In genomic region chr18:57631697-57632096, GRCh38 we compare ENCODE assay signal across 12 cellular contexts. TPM values are rescaled to one million over a fixed set of nuclear protein-coding genes. Genes with fewer than 3 reads are reported as not detected.
A peak's percentile ranks its signal among the peaks of the same experiment; 100 is the strongest.
DNase-seq lines count a peak whose midpoint lies in the region; ATAC-seq, FAIRE-seq and TF ChIP-seq lines count a peak whose summit lies in the region.
"Had no signal": no experiment of that assay in that cellular context is flagged by ENCODE, and none has a peak within 500 bp of the region (broad histone marks: within the 10 kb centered on the region; RNA-seq: fewer than 3 reads in every experiment).

No MANE protein-coding gene starts in this region.

- H2AFZ ChIP-seq in GM12878 (ENCODE audit: control insufficient read depth, low read depth, low read length), result no peak overlapping the region; the same call in 1 of the 2 replicates

- in situ Hi-C loops in GM12878 (cut with MboI), result loop anchor here (25.0 kb wide), 1 partner anchor 206 kb away; no protein-coding TSS in a partner anchor

- POLR2A ChIA-PET in HEK293 (lab: Yijun Ruan, JAX) (no interaction called here), GM12878 (lab: Charles Lee) (interaction anchor here (0.6 to 1.3 kb wide), 3 partner anchors 9 to 756 kb away, joined by 3 to 7 read pairs (median 4); partner anchors contain the start of gene NARS1)

- WGBS in GM12878 (ENCODE audit: insufficient coverage, insufficient replicate concordance, low lambda C conversion rate, missing lambda C conversion rate), result 79% methylated on average over 2 of the region's 2 CpGs
- WGBS in prostate gland, result 75% methylated on average over 2 of the region's 2 CpGs

- H3K27ac ChIP-seq in HEK293 (ENCODE audit: extremely low read depth, low read depth, low read length), result no peak overlapping the region
- peak overlapping the region; percentile 32; the same call in 1 of the 2 replicates for H3K27ac ChIP-seq in GM12878 (ENCODE audit: control insufficient read depth, insufficient read depth)
- peak overlapping the region; percentile 72 to 75 for H3K27ac ChIP-seq in prostate gland
- H3K27ac ChIP-seq: epithelial cell of prostate had no signal

- no peak for FAIRE-seq in GM12878 (lab: Jason Lieb, UNC)
- FAIRE-seq: HTR-8/SVneo had no signal

- TF ChIP-seq EP300 in GM12878 (IDR thresholded peaks at IDR 0.05; ENCODE audit: borderline replicate concordance in 1 of 2, control insufficient read depth in 1 of 2, low read depth in 2 of 2, low read length in 2 of 2), result no peak

- SMC1A ChIA-PET in GM12878 (lab: Charles Lee; ENCODE audit: uncharacterized antibody, unreplicated experiment), result interaction anchor here (0.8 to 3.1 kb wide), 11 partner anchors 8 to 327 kb away, joined by 3 to 24 read pairs (median 7); partner anchors contain the start of gene NARS1

- no peak overlapping the region for H3K4me3 ChIP-seq in HEK293 (ENCODE audit: low read depth, low read length)
- H3K4me3 ChIP-seq in GM12878, result no peak overlapping the region; the same call in 1 of the 2 replicates
- no peak overlapping the region for H3K4me3 ChIP-seq in prostate gland

- intact Hi-C loops in GM12878 (cut with micrococcal nuclease; ENCODE audit: unreplicated experiment) (loop anchor here (2.0 to 10.0 kb wide), 6 partner anchors 19 to 483 kb away; partner anchors contain the start of gene NEDD4L), prostate gland (cut with DNase I) (loop anchor here (10.0 kb wide), 2 partner anchors 173 to 413 kb away; partner anchors contain the start of genes ATP8B1 and NEDD4L)

- H3K4me1 ChIP-seq in HEK293 (ENCODE audit: control insufficient read depth, insufficient read depth, low read length), result peaks cover 5% of the 10 kb centered on the region
- peaks cover 6% of the 10 kb centered on the region for H3K4me1 ChIP-seq in GM12878 (ENCODE audit: control insufficient read depth, insufficient read depth, low read length)
- H3K4me1 ChIP-seq in prostate gland (replicated peaks), result no peaks in the 10 kb centered on the region

- peak; percentile 37 for DNase-seq in activated CD8-positive, alpha-beta memory T cell treated with anti-CD3 and anti-CD28 coated beads, Interleukin-2, amount 50 U/mL, for 48 hours
- no peak for DNase-seq in activated CD8-positive, alpha-beta memory T cell treated with anti-CD3 and anti-CD28 coated beads, Interleukin-2, amount 50 U/mL, for 4 hours
- no peak for DNase-seq in GM12878 (ENCODE audit: low read depth, low spot score)
- no peak for DNase-seq in prostate gland (ENCODE audit: low spot score)
- DNase-seq in activated gamma-delta T cell treated with Interleukin-2 at 50 U/mL for 16 hours, result no peak
- DNase-seq in foreskin melanocyte, result no peak
- DNase-seq in NCI-H1092 (lab: John Stamatoyannopoulos, UW), result no peak
- DNase-seq: NCI-H774, SW 1271 had no signal

- H3K36me3 ChIP-seq in HEK293 (ENCODE audit: control insufficient read depth in 2 of 2, insufficient read depth in 1 of 2, low read length in 2 of 2) (no peaks in the 10 kb centered on the region), GM12878 (ENCODE audit: control insufficient read depth in 2 of 2, insufficient read depth in 2 of 2, low read length in 1 of 2) (no peaks in the 10 kb centered on the region), prostate gland (no peaks in the 10 kb centered on the region)

- peak overlapping the region; percentile 44 for H3K9ac ChIP-seq in GM12878 (ENCODE audit: control insufficient read depth, insufficient read depth, low read length)

- H3K79me2 ChIP-seq in GM12878 (ENCODE audit: control insufficient read depth, insufficient read depth, low read length), result no peaks in the 10 kb centered on the region; the same call in 1 of the 2 replicates

- H3K27me3 ChIP-seq in GM12878 (replicated peaks in 1 of 2; ENCODE audit: control insufficient read depth in 2 of 2, insufficient read depth in 2 of 2, low read length in 1 of 2) (no peaks in the 10 kb centered on the region), prostate gland (replicated peaks; ENCODE audit: insufficient read depth) (no peaks in the 10 kb centered on the region)

- TF ChIP-seq RAD21 in GM12878 (IDR thresholded peaks at IDR 0.05; ENCODE audit: insufficient read depth, low read depth, low read length), result no peak

- H3K9me3 ChIP-seq in HEK293 (ENCODE audit: control insufficient read depth, insufficient read depth, low read depth, low read length), result no peaks in the 10 kb centered on the region
- H3K9me3 ChIP-seq in GM12878 (replicated peaks; ENCODE audit: control insufficient read depth, insufficient read depth, low read length), result no peaks in the 10 kb centered on the region
- H3K9me3 ChIP-seq in prostate gland, result no peaks in the 10 kb centered on the region

- CTCF ChIA-PET in HEK293 (lab: Yijun Ruan, JAX), result interaction anchor here (0.5 to 1.3 kb wide), 3 partner anchors 8 to 33 kb away, joined by 3 to 7 read pairs (median 3); no protein-coding TSS in a partner anchor
- CTCF ChIA-PET in GM12878 (lab: Yijun Ruan, JAX), result interaction anchor here (1.4 to 3.6 kb wide), 5 partner anchors 12 to 928 kb away, joined by 3 to 15 read pairs (median 11); no protein-coding TSS in a partner anchor

- peak; percentile 5; the same call in 2 of the 3 replicates for ATAC-seq in GM12878

- no peaks in the 10 kb centered on the region for H4K20me1 ChIP-seq in GM12878 (ENCODE audit: control insufficient read depth, insufficient read depth)

- no peak for TF ChIP-seq CTCF in HEK293 (tag by site-specific recombination; IDR thresholded peaks at IDR 0.05)
- no peak for TF ChIP-seq CTCF in GM12878 (IDR thresholded peaks at IDR 0.05 in 2 of 3, conservative IDR thresholded peaks at IDR 0.05 in 1 of 3; ENCODE audit: control insufficient read depth in 2 of 3, extremely low read depth in 1 of 3, insufficient read depth in 1 of 3, low read depth in 3 of 3, low read length in 3 of 3)
- TF ChIP-seq CTCF in prostate gland (IDR thresholded peaks at IDR 0.05), result no peak

- TF ChIP-seq POLR2A in GM12878 (IDR thresholded peaks at IDR 0.05; ENCODE audit: low read depth, low read length) (no peak), prostate gland (IDR thresholded peaks at IDR 0.05) (no peak)

- RAD21 ChIA-PET in GM12878 (lab: Charles Lee; ENCODE audit: unreplicated experiment), result interaction anchor here (1.2 to 2.5 kb wide), 9 partner anchors 10 to 672 kb away, joined by 3 to 14 read pairs (median 6); partner anchors contain the start of genes NARS1 and NEDD4L

- H3K4me2 ChIP-seq in GM12878 (ENCODE audit: control insufficient read depth, insufficient read depth), result peak overlapping the region; percentile 84

- no TSS peak for BruUV-seq in GM12878 (replicated peaks; lab: Mats Ljungman, UMichigan)

TF ChIP-seq in HEK293, 187 proteins besides CTCF, POLR2A, EP300 and RAD21 (continues in another document):
- no peak for TF ChIP-seq ZNF19 (tag by site-specific recombination; IDR thresholded peaks at IDR 0.05; ENCODE audit: low read depth)
- no peak for TF ChIP-seq MZF1 (tag by site-specific recombination; IDR thresholded peaks at IDR 0.05; ENCODE audit: borderline replicate concordance)
- TF ChIP-seq ZNF623 (tag by site-specific recombination; IDR thresholded peaks at IDR 0.05), result 0 out of 2 replicates have a peak, but pooled peaks have one; percentile 15
- no peak for TF ChIP-seq ZBTB21 (tag by site-specific recombination; IDR thresholded peaks at IDR 0.05)
- TF ChIP-seq ZIC2 (tag by site-specific recombination; IDR thresholded peaks at IDR 0.05), result no peak

TF ChIP-seq in GM12878, 131 proteins besides CTCF, POLR2A, EP300 and RAD21 (continues in another document):
- TF ChIP-seq NR2C2 (IDR thresholded peaks at IDR 0.05; ENCODE audit: borderline replicate concordance, control insufficient read depth, insufficient read length, low read depth) (no peak), NR2C1 (IDR thresholded peaks at IDR 0.05) (no peak), TARDBP (IDR thresholded peaks at IDR 0.05; ENCODE audit: borderline replicate concordance) (no peak), RFX5 (IDR thresholded peaks at IDR 0.05; ENCODE audit: low read depth, low read length) (no peak), SMAD5 (IDR thresholded peaks at IDR 0.05; ENCODE audit: low read depth) (no peak)

RNA-seq across cellular contexts. Expression of gene NARS1, which starts 10.1 kb away (rescaled TPM):
- total RNA-seq in GM12878 (2013; cell fraction: nucleolus; rRNA removed), result 144 and 149 TPM in 2 replicates
- total RNA-seq in GM12878 (2014; rRNA removed) (66.5 and 77.5 TPM in 2 replicates), GM12878 (2014; rRNA removed; fragmentation: Illumina TruSeq; extraction: Trizol) (137 and 145 TPM in 2 replicates), GM12878 (2021) (58.0 and 61.0 TPM in 2 replicates), prostate gland (100 to 1,000 TPM; 101 to 152 TPM)
- 47.7 TPM for polyA plus RNA-seq in GM12878 (2011; ENCODE audit: low read depth)
- polyA plus RNA-seq in GM12878 (2011; rRNA removed) (152 and 175 TPM in 2 replicates), GM12878 (2014; fragmentation: Illumina TruSeq; extraction: Trizol) (142 and 198 TPM in 2 replicates), GM12878 (2014; fragmentation: Nextera tagmentation; extraction: Ambion mirVana) (10 to 100 TPM; 56.0 to 73.5 TPM), GM12878 (2014; rRNA removed) (61.1 and 72.9 TPM in 2 replicates), GM12878 (2016; fragmentation: Nextera tagmentation; extraction: Ambion mirVana) (100 to 1,000 TPM in 1 of 2 experiments, 10 to 100 TPM in 1; 94.4 to 104 TPM)
- 60.3 and 89.4 TPM in 2 replicates for polyA plus RNA-seq in GM12878 (2011; cell fraction: cytosol; rRNA removed)
- 175 and 179 TPM in 2 replicates for polyA plus RNA-seq in GM12878 (2011; cell fraction: nucleus; rRNA removed)
- polyA plus RNA-seq in GM12878 (2012), result 55.1 and 60.8 TPM in 2 replicates
- polyA minus RNA-seq in GM12878 (2011; rRNA and poly(A)+ RNA removed), result 88.4 and 98.2 TPM in 2 replicates
- 37.7 and 60.1 TPM in 2 replicates for polyA minus RNA-seq in GM12878 (2011; cell fraction: cytosol; rRNA and poly(A)+ RNA removed)
- polyA minus RNA-seq in GM12878 (2011; cell fraction: nucleus; rRNA and poly(A)+ RNA removed), result 38.4 and 44.7 TPM in 2 replicates

RNA-seq across cellular contexts. Expression of gene FECH, which starts 45.2 kb away (rescaled TPM):
- 4.3 TPM in 2 replicates for total RNA-seq in GM12878 (2013; cell fraction: nucleolus; rRNA removed)
- total RNA-seq in GM12878 (2014; rRNA removed), result 40.8 and 41.2 TPM in 2 replicates
- total RNA-seq in GM12878 (2014; rRNA removed; fragmentation: Illumina TruSeq; extraction: Trizol), result 18.1 and 19.5 TPM in 2 replicates
- total RNA-seq in GM12878 (2021), result 30.6 and 31.1 TPM in 2 replicates
- 6.2 TPM for polyA plus RNA-seq in GM12878 (2011; ENCODE audit: low read depth)
- polyA plus RNA-seq in GM12878 (2011; rRNA removed), result 17.8 and 23.5 TPM in 2 replicates
- 19.5 and 23.2 TPM in 2 replicates for polyA plus RNA-seq in GM12878 (2011; cell fraction: cytosol; rRNA removed)
- polyA plus RNA-seq in GM12878 (2011; cell fraction: nucleus; rRNA removed), result 12.9 and 15.3 TPM in 2 replicates
- polyA plus RNA-seq in GM12878 (2012), result 11.6 and 16.4 TPM in 2 replicates
- 24.1 and 29.0 TPM in 2 replicates for polyA plus RNA-seq in GM12878 (2014; fragmentation: Illumina TruSeq; extraction: Trizol)
- 10 to 100 TPM in 1 of 2 experiments, 1 to 10 TPM in 1; 9.9 to 12.5 TPM for polyA plus RNA-seq in GM12878 (2014; fragmentation: Nextera tagmentation; extraction: Ambion mirVana)
- polyA plus RNA-seq in GM12878 (2014; rRNA removed), result 50.0 and 51.9 TPM in 2 replicates
- polyA plus RNA-seq in GM12878 (2016; fragmentation: Nextera tagmentation; extraction: Ambion mirVana), result 10 to 100 TPM; 31.9 to 37.4 TPM
- 16.4 and 21.4 TPM in 2 replicates for polyA minus RNA-seq in GM12878 (2011; rRNA and poly(A)+ RNA removed)
- 11.1 and 15.7 TPM in 2 replicates for polyA minus RNA-seq in GM12878 (2011; cell fraction: cytosol; rRNA and poly(A)+ RNA removed)
- polyA minus RNA-seq in GM12878 (2011; cell fraction: nucleus; rRNA and poly(A)+ RNA removed), result 6.0 and 8.9 TPM in 2 replicates
- 10 to 100 TPM; 25.8 to 71.0 TPM for total RNA-seq in prostate gland
